Comparison of ENCODE assay signal across 8 cellular contexts in the genomic region with DNA sequence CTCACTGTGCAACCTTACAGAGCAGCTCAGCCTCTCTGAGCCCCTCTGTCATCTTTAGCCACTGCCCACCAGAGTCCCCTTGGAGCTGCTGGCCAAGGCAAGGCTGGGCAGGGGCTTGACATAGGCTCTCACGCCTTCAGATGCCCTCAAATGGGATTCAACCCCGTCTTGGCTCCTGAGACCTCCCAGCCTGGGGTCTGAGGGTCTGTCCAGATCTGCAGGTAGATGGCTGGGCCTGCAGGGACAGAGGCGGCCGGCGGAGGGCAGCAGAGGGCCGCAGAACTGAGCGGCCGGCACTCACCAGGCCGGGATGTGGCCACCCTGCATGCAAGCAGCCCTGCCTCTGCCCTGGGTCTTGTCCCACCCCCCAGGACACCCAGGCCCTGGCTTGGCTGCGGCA. TPM values are rescaled to one million over a fixed set of nuclear protein-coding genes. Genes with fewer than 3 reads are reported as not detected.
DNase-seq lines count a peak whose midpoint lies in the region; ATAC-seq and TF ChIP-seq lines count a peak whose summit lies in the region.

No MANE protein-coding gene starts in this region.

- no peaks in the 10 kb centered on the region for H3K4me1 ChIP-seq in A673 (ENCODE audit: insufficient read depth, low read length, poor library complexity, severe bottlenecking)
- H3K4me1 ChIP-seq in mucosa of descending colon (ENCODE audit: low read depth): no peaks in the 10 kb centered on the region

- H3K9me3 Mint-ChIP-seq in endothelial cell (ENCODE audit: unreplicated experiment): no peaks in the 10 kb centered on the region

- TF ChIP-seq CTCF in A673 (conservative IDR thresholded peaks at IDR 0.05; ENCODE audit: low read depth, low read length) (peak; percentile 78), GM13976 (IDR thresholded peaks at IDR 0.05; ENCODE audit: borderline replicate concordance, control extremely low read depth, extremely low read depth, insufficient read depth, missing control alignments) (peak; percentile 88), endothelial cell (IDR thresholded peaks at IDR 0.05; ENCODE audit: unreplicated experiment) (peak; percentile 67), mucosa of descending colon (IDR thresholded peaks at IDR 0.05) (peak; percentile 66)

- ATAC-seq in mucosa of descending colon: peak; percentile 87
- no peak for ATAC-seq in HG03521 (IDR thresholded peaks at IDR 0.05; ENCODE audit: unreplicated experiment)

- no peak overlapping the region for H3K27ac Mint-ChIP-seq in endothelial cell (ENCODE audit: unreplicated experiment)

- H3K4me1 Mint-ChIP-seq in endothelial cell (ENCODE audit: unreplicated experiment): no peaks in the 10 kb centered on the region

- no peaks in the 10 kb centered on the region for H3K36me3 ChIP-seq in A673 (ENCODE audit: insufficient read depth, low read length, poor library complexity, severe bottlenecking)
- no peaks in the 10 kb centered on the region for H3K36me3 ChIP-seq in mucosa of descending colon (ENCODE audit: low read depth)

- CTCF ChIA-PET in A673 (lab: Charles Lee): no interaction called here

- no peak overlapping the region for H3K27ac ChIP-seq in A673 (ENCODE audit: low read depth, low read length, poor library complexity, severe bottlenecking)

- DNase-seq in A673 (ENCODE audit: low spot score) (peak; percentile 51), GM13976 (ENCODE audit: low spot score) (peak; percentile 87), NCI-H69 (lab: John Stamatoyannopoulos, UW) (peak; percentile 68), endothelial cell (ENCODE audit: low spot score) (peak; percentile 86), mucosa of descending colon (peak; percentile 60 to 86 (median 75))
- DNase-seq in activated CD8-positive, alpha-beta memory T cell treated with anti-CD3 and anti-CD28 coated beads for 48 hours (ENCODE audit: low read depth in 2 of 3, low spot score in 2 of 3): peak; percentile 44 to 48 (median 45)
- peak; percentile 27 to 30 for DNase-seq in stimulated activated CD8-positive, alpha-beta memory T cell treated with anti-CD3 and anti-CD28 coated beads, Interleukin-7, amount 100 ng/mL, for 48 hours (ENCODE audit: extremely low read depth in 1 of 2, low read depth in 1 of 2)

- H3K27me3 ChIP-seq in A673 (replicated peaks; ENCODE audit: insufficient read depth, low read depth, low read length, poor library complexity): no peaks in the 10 kb centered on the region

- peaks cover 3% of the 10 kb centered on the region for H3K27me3 Mint-ChIP-seq in endothelial cell (ENCODE audit: unreplicated experiment)

- intact Hi-C loops in A673 (cut with micrococcal nuclease; ENCODE audit: unreplicated experiment) (no loop called here), mucosa of descending colon (cut with DNase I, micrococcal nuclease) (no loop called here)

- in situ Hi-C loops in GM13976 (cut with MboI; ENCODE audit: low sequenced_read_pairs, unreplicated experiment): no loop called here

- POLR2A ChIA-PET in A673 (lab: Charles Lee; ENCODE audit: low non-redundant PET): no interaction called here

- H3K9me3 ChIP-seq in A673 (ENCODE audit: low read depth, low read length, poor library complexity, severe bottlenecking) (no peaks in the 10 kb centered on the region), mucosa of descending colon (no peaks in the 10 kb centered on the region)

- no peak overlapping the region for H3K4me3 ChIP-seq in A673 (ENCODE audit: low read depth, low read length, poor library complexity, severe bottlenecking)
- no peak overlapping the region for H3K4me3 ChIP-seq in mucosa of descending colon

- no TSS peak for BruUV-seq in A673 (replicated peaks; lab: Mats Ljungman, UMichigan)

- H3K36me3 Mint-ChIP-seq in endothelial cell (ENCODE audit: low read depth, unreplicated experiment): no peaks in the 10 kb centered on the region

- no peak overlapping the region for H3K4me3 Mint-ChIP-seq in endothelial cell (ENCODE audit: unreplicated experiment)

RNA-seq across cellular contexts. Expression of a gene that starts 18.2 kb away (rescaled TPM):
- total RNA-seq in A673 (2021): 10.9 and 15.0 TPM in 2 replicates
- 1.8 TPM for total RNA-seq in endothelial cell (ENCODE audit: unreplicated experiment)
- total RNA-seq in mucosa of descending colon: 1 to 10 TPM; 4.9 to 7.5 (median 5.3) TPM

RNA-seq across cellular contexts. Expression of a gene that starts 48.2 kb away (rescaled TPM):
- total RNA-seq in A673 (2021) (2.7 and 4.4 TPM in 2 replicates), endothelial cell (ENCODE audit: unreplicated experiment) (1.1 TPM), mucosa of descending colon (1 to 10 TPM in 1 of 3 donors, under 1 TPM in 2; 0.39 to 1.7 (median 0.55) TPM)

Comparison
In these comparisons a context has a peak if more than half of its experiments do, and no peak if none do; other contexts are left out.
1. DNase-seq: peak in every context shown above with its lines; median percentile 87 in GM13976; 86 in endothelial cell; 75 in mucosa of descending colon; 68 in NCI-H69; 51 in A673; 45 in activated CD8-positive, alpha-beta memory T cell treated with anti-CD3 and anti-CD28 coated beads for 48 hours; 28 in stimulated activated CD8-positive, alpha-beta memory T cell treated with anti-CD3 and anti-CD28 coated beads, Interleukin-7, amount 100 ng/mL, for 48 hours.